ENCODE assay signal across 1 cellular context in genomic region chr3:190326361-190326760, GRCh38.
TF ChIP-seq lines count a peak whose summit lies in the region.

No MANE protein-coding gene starts in this region.

TF ChIP-seq in HEK293, 187 proteins besides CTCF, POLR2A, EP300 and RAD21 (continued from another document and continues in another):
- no peak for TF ChIP-seq ZNF362 (tag by site-specific recombination; IDR thresholded peaks at IDR 0.05)
- 0 out of 2 replicates have a peak, but pooled peaks have one; percentile 13 for TF ChIP-seq ZFP37 (tag by site-specific recombination; IDR thresholded peaks at IDR 0.05)
- TF ChIP-seq ZNF404 (tag by site-specific recombination; IDR thresholded peaks at IDR 0.05): no peak
- no peak for TF ChIP-seq ZNF112 (tag by site-specific recombination; IDR thresholded peaks at IDR 0.05)
- TF ChIP-seq PRDM2 (tag by site-specific recombination; IDR thresholded peaks at IDR 0.05; ENCODE audit: borderline replicate concordance): no peak
- TF ChIP-seq ZNF426 (tag by site-specific recombination; IDR thresholded peaks at IDR 0.05): no peak
- TF ChIP-seq PRDM10 (tag by site-specific recombination; IDR thresholded peaks at IDR 0.05): peak; percentile 53; the same call in 1 of the 2 replicates
- no peak for TF ChIP-seq IKZF3 (tag by site-specific recombination; IDR thresholded peaks at IDR 0.05)
- TF ChIP-seq ZBTB17 (tag by site-specific recombination; IDR thresholded peaks at IDR 0.05): peak; percentile 15; the same call in 1 of the 2 replicates
- TF ChIP-seq ZNF449 (tag by site-specific recombination; IDR thresholded peaks at IDR 0.05): no peak
- no peak for TF ChIP-seq BCL11A (tag by site-specific recombination; IDR thresholded peaks at IDR 0.05; ENCODE audit: low read depth)
- no peak for TF ChIP-seq ZNF140 (tag by site-specific recombination; IDR thresholded peaks at IDR 0.05)
- TF ChIP-seq ZNF692 (tag by site-specific recombination; IDR thresholded peaks at IDR 0.05): no peak; the same call in 1 of the 2 replicates
- peak; percentile 58; the same call in 1 of the 2 replicates for TF ChIP-seq WT1 (tag by site-specific recombination; IDR thresholded peaks at IDR 0.05)
- no peak for TF ChIP-seq GLI4 (tag by site-specific recombination; IDR thresholded peaks at IDR 0.05)
- no peak for TF ChIP-seq ZNF600 (tag by site-specific recombination; IDR thresholded peaks at IDR 0.05)
- TF ChIP-seq ZNF530 (tag by site-specific recombination; IDR thresholded peaks at IDR 0.05; ENCODE audit: low read depth): no peak
- TF ChIP-seq REST (tag by site-specific recombination; IDR thresholded peaks at IDR 0.05): no peak
- no peak for TF ChIP-seq ZNF132 (tag by site-specific recombination; IDR thresholded peaks at IDR 0.05; ENCODE audit: borderline replicate concordance)
- no peak for TF ChIP-seq ZNF544 (tag by site-specific recombination; IDR thresholded peaks at IDR 0.05)
- no peak for TF ChIP-seq ZNF518A (tag by site-specific recombination; conservative IDR thresholded peaks at IDR 0.05; ENCODE audit: low read depth)
- TF ChIP-seq ZNF221 (tag by site-specific recombination; IDR thresholded peaks at IDR 0.05; ENCODE audit: borderline replicate concordance): no peak
- TF ChIP-seq ZNF280D (tag by site-specific recombination; IDR thresholded peaks at IDR 0.05): no peak
- TF ChIP-seq ZNF324 (tag by site-specific recombination; IDR thresholded peaks at IDR 0.05): no peak
- no peak for TF ChIP-seq SP7 (tag by site-specific recombination; IDR thresholded peaks at IDR 0.05)
- no peak for TF ChIP-seq ZNF157 (tag by site-specific recombination; IDR thresholded peaks at IDR 0.05)
